ENCODE assay signal across 8 cellular contexts in the genomic region with DNA sequence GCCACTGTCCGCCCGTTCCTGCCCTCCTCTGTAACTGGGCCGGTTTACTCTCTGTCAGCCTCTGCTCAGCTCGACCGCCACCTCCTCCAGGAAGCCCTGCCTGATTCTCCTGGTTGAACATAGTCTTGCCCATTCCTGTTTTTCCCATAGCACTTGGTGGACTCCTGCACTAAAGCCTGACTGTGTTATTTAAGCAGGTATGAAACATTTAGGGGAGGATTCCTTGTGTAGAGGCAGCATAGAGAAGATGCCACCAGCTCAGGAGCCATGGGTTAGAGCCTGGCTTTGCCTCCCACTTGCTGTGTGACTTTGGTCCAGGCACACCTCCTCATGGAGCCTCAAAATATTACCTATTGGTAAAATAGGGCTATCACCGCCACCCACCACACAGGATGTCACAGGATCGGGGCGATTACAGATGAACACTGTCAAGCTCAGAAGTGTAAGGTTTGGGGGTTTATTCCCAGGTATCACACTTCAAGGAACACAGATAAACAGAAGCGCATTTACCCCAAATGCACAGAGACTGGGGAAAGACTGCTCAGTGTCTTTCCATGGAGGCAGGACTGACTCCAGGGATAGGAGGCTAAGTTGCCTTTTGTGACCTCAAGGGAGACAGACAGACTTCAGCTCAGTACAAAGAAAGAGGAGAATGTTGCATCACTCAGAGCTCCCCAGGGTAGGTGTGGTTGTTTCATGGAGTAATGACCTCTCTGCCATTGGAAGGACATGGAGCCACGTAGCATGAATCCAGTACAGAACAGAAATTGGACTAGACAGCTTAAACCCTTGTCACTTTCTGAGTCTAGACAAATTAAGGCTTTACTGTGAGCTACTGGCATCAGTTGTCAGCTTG. TPM values are rescaled to one million over a fixed set of nuclear protein-coding genes. Genes with fewer than 3 reads are reported as not detected.
DNase-seq lines count a peak whose midpoint lies in the region; ATAC-seq and TF ChIP-seq lines count a peak whose summit lies in the region.

No MANE protein-coding gene starts in this region.

- TF ChIP-seq CTCF in breast epithelium (IDR thresholded peaks at IDR 0.05) (no peak), mucosa of descending colon (IDR thresholded peaks at IDR 0.05) (no peak), upper lobe of right lung (IDR thresholded peaks at IDR 0.05) (no peak)

- TF ChIP-seq POLR2A in breast epithelium (IDR thresholded peaks at IDR 0.05), result no peak

- H3K9me3 ChIP-seq in breast epithelium (no peaks in the 10 kb centered on the region), mucosa of descending colon (no peaks in the 10 kb centered on the region), upper lobe of right lung (no peaks in the 10 kb centered on the region)

- peak overlapping the region; percentile 98 for H3K4me3 Mint-ChIP-seq in activated T-cell treated with anti-CD3 and anti-CD28 coated beads, Interleukin-2, amount 50 U/mL, for 24 hours

- intact Hi-C loops in breast epithelium (cut with DNase I; ENCODE audit: low total_unique reads), result no loop called here
- intact Hi-C loops in mucosa of descending colon (cut with DNase I, micrococcal nuclease), result no loop called here
- intact Hi-C loops in upper lobe of right lung (cut with DNase I), result no loop called here

- DNase-seq in activated T-cell treated with anti-CD3 and anti-CD28 coated beads, Interleukin-2, amount 50 U/mL, for 24 hours, result peak; percentile 33
- DNase-seq in activated T-cell treated with anti-CD3 and anti-CD28 coated beads, Interleukin-2, amount 50 U/mL, for 1 hour, result no peak
- DNase-seq in breast epithelium (ENCODE audit: low spot score in 2 of 2) (no peak), mucosa of descending colon (no peak), upper lobe of right lung (no peak), Kasumi-1 (lab: John Stamatoyannopoulos, UW) (no peak), NCI-H2227 treated with DMSO at 0.1 percent for 48 hours (lab: John Stamatoyannopoulos, UW) (no peak)

- H3K4me1 Mint-ChIP-seq in activated T-cell treated with anti-CD3 and anti-CD28 coated beads, Interleukin-2, amount 50 U/mL, for 24 hours (ENCODE audit: low read depth), result peaks cover 85% of the 10 kb centered on the region

- H3K4me1 ChIP-seq in breast epithelium, result peaks cover 0 to 3% of the 10 kb centered on the region in 2 donors
- H3K4me1 ChIP-seq in mucosa of descending colon (ENCODE audit: low read depth), result no peaks in the 10 kb centered on the region
- peaks cover 30% of the 10 kb centered on the region for H3K4me1 ChIP-seq in upper lobe of right lung

- H3K36me3 Mint-ChIP-seq in activated T-cell treated with anti-CD3 and anti-CD28 coated beads, Interleukin-2, amount 50 U/mL, for 24 hours (ENCODE audit: low read depth), result peaks cover 97% of the 10 kb centered on the region

- H3K9me3 Mint-ChIP-seq in activated T-cell treated with anti-CD3 and anti-CD28 coated beads, Interleukin-2, amount 50 U/mL, for 24 hours, result no peaks in the 10 kb centered on the region

- H3K27ac ChIP-seq in breast epithelium, result peak overlapping the region; percentile 75 to 87
- peak overlapping the region; percentile 78 for H3K27ac ChIP-seq in upper lobe of right lung

- H3K36me3 ChIP-seq in breast epithelium, result no peaks in the 10 kb centered on the region
- H3K36me3 ChIP-seq in mucosa of descending colon (ENCODE audit: low read depth), result no peaks in the 10 kb centered on the region
- no peaks in the 10 kb centered on the region for H3K36me3 ChIP-seq in upper lobe of right lung

- H3K27me3 ChIP-seq in breast epithelium, result no peaks in the 10 kb centered on the region
- no peaks in the 10 kb centered on the region for H3K27me3 ChIP-seq in upper lobe of right lung

- H3K4me3 ChIP-seq in breast epithelium (no peak overlapping the region), mucosa of descending colon (no peak overlapping the region), upper lobe of right lung (no peak overlapping the region)

- ATAC-seq in mucosa of descending colon (peak; percentile 45), upper lobe of right lung (no peak), HG03039 (IDR thresholded peaks at IDR 0.05; ENCODE audit: unreplicated experiment) (no peak)

- H3K27me3 Mint-ChIP-seq in activated T-cell treated with anti-CD3 and anti-CD28 coated beads, Interleukin-2, amount 50 U/mL, for 24 hours, result no peaks in the 10 kb centered on the region

- H3K27ac Mint-ChIP-seq in activated T-cell treated with anti-CD3 and anti-CD28 coated beads, Interleukin-2, amount 50 U/mL, for 24 hours, result peak overlapping the region; percentile 98

RNA-seq across cellular contexts. Expression of a gene that starts 6.7 kb away (rescaled TPM):
- total RNA-seq in breast epithelium (1 to 10 TPM; 4.9 to 8.6 (median 7.3) TPM), mucosa of descending colon (1 to 10 TPM; 2.9 to 5.5 (median 3.8) TPM), upper lobe of right lung (6.0 TPM)

RNA-seq across cellular contexts. Expression of a gene that starts 42.9 kb away (rescaled TPM):
- total RNA-seq in breast epithelium (10 to 100 TPM; 16.5 to 33.1 (median 19.0) TPM), mucosa of descending colon (10 to 100 TPM in 2 of 3 donors, 1 to 10 TPM in 1; 9.8 to 33.6 (median 26.6) TPM), upper lobe of right lung (19.0 TPM)
